In genomic region chr2:10634495-10634894, GRCh38 we compare ENCODE assay signal across 16 cellular contexts.
"Had no signal": no experiment of that assay in that cellular context is flagged by ENCODE, and none has a peak within 500 bp of the region (broad histone marks: within the 10 kb centered on the region; RNA-seq: fewer than 3 reads in every experiment).

No MANE protein-coding gene starts in this region.

- ATAC-seq: activated CD8-positive, alpha-beta memory T cell treated with anti-CD3 and anti-CD28 coated beads, Interleukin-2, amount 10 ng/mL, durations not matched to agents 7 days and 5 days; gastrocnemius medialis; natural killer cell treated with Interleukin-12 subunit alpha and Interleukin-12 subunit beta and Interleukin-15 and Interleukin-18, amount 100 ng/mL, for 72 hours; pancreas; T-helper 17 cell had no signal

- H3K4me3 Mint-ChIP-seq: activated CD8-positive, alpha-beta memory T cell treated with anti-CD3 and anti-CD28 coated beads, Interleukin-2, amount 10 ng/mL, durations not matched to agents 7 days and 5 days; activated T-cell treated with anti-CD3 and anti-CD28 coated beads, Interleukin-2, amount 50 U/mL, for 24 hours; natural killer cell treated with Interleukin-12 subunit alpha and Interleukin-12 subunit beta and Interleukin-15 and Interleukin-18, amount 100 ng/mL, for 72 hours; T-helper 17 cell had no signal

- DNase-seq: activated CD4-positive, alpha-beta T cell treated with anti-CD3 and anti-CD28 coated beads, Interleukin-2, amount 50 U/mL, for 1 hour; activated CD4-positive, CD25-positive, alpha-beta regulatory T cell; activated CD8-positive, alpha-beta memory T cell treated with anti-CD3 and anti-CD28 coated beads, Interleukin-2, amount 10 ng/mL, durations not matched to agents 7 days and 5 days; activated naive CD4-positive, alpha-beta T cell; activated T-cell treated with anti-CD3 and anti-CD28 coated beads, Interleukin-2, amount 50 U/mL, for 24 hours; central memory CD4-positive, alpha-beta T cell; cortex of kidney; effector CD8-positive, alpha-beta T cell; gastrocnemius medialis; hippocampal formation; kidney glomerular epithelial cell; pancreas; stimulated activated CD4-positive, alpha-beta T cell treated with anti-CD3 and anti-CD28 coated beads, Interleukin-4, amount 100 ng/mL, for 4 hours; T-helper 17 cell; tibial artery had no signal

- H3K27ac ChIP-seq: gastrocnemius medialis, pancreas, tibial artery had no signal

- H3K9me3 ChIP-seq: gastrocnemius medialis, pancreas, tibial artery had no signal

- H3K27me3 Mint-ChIP-seq: activated CD8-positive, alpha-beta memory T cell treated with anti-CD3 and anti-CD28 coated beads, Interleukin-2, amount 10 ng/mL, durations not matched to agents 7 days and 5 days; activated T-cell treated with anti-CD3 and anti-CD28 coated beads, Interleukin-2, amount 50 U/mL, for 24 hours; natural killer cell treated with Interleukin-12 subunit alpha and Interleukin-12 subunit beta and Interleukin-15 and Interleukin-18, amount 100 ng/mL, for 72 hours; T-helper 17 cell had no signal

- H3K27me3 ChIP-seq: gastrocnemius medialis, pancreas, tibial artery had no signal

- H3K27ac Mint-ChIP-seq: activated CD8-positive, alpha-beta memory T cell treated with anti-CD3 and anti-CD28 coated beads, Interleukin-2, amount 10 ng/mL, durations not matched to agents 7 days and 5 days; activated T-cell treated with anti-CD3 and anti-CD28 coated beads, Interleukin-2, amount 50 U/mL, for 24 hours; natural killer cell treated with Interleukin-12 subunit alpha and Interleukin-12 subunit beta and Interleukin-15 and Interleukin-18, amount 100 ng/mL, for 72 hours; T-helper 17 cell had no signal

- H3K4me3 ChIP-seq: gastrocnemius medialis, pancreas, tibial artery had no signal

- H3K4me1 ChIP-seq: gastrocnemius medialis, tibial artery had no signal

- H3K9me3 Mint-ChIP-seq: activated T-cell treated with anti-CD3 and anti-CD28 coated beads, Interleukin-2, amount 50 U/mL, for 24 hours; natural killer cell treated with Interleukin-12 subunit alpha and Interleukin-12 subunit beta and Interleukin-15 and Interleukin-18, amount 100 ng/mL, for 72 hours had no signal
